1 cellular context compared by ENCODE assay signal in the genomic region with DNA sequence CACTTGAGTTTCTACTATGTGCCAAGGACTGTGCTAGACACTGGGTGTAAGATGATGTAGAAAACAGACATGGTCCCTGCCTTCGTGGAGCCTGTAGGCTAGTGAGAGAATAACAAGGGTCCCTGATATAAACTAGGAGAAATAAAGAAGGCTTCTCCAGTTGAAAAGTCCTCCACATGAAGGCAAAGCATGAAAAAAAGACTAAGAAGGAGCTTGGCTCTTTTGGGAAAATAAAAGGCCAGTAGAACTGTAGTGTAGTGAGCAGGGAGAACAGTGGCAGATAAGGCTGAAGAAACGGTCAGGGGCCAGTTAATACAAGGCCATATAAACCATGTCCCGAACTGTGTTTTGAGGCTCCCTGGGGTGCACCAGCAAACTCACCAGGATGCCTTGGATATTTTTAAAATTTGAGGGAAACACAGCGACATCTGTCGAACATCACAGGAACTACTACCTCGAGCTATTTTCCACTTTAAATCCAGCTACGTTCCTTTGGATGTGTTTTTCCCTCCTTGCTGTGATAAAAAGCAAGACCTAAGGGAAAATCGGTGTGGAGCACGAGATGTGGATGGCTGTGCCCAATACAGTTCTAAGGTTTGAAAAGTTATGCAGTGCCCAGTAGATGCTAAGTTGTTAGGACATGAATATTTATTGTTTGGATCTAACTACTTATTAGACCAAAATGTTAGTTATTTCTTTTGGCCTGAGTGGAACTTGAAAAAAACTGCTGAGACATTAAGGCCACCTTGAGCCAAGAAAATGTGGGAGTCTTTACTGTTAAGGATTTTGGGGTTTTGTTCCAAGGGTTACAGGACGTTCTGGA.
A peak's percentile ranks its signal among the peaks of the same experiment; 100 is the strongest.
TF ChIP-seq lines count a peak whose summit lies in the region.

No MANE protein-coding gene starts in this region.

TF ChIP-seq in HEK293, 187 proteins besides CTCF, POLR2A, EP300 and RAD21 (continues in another document):
- TF ChIP-seq, protein P1, sequence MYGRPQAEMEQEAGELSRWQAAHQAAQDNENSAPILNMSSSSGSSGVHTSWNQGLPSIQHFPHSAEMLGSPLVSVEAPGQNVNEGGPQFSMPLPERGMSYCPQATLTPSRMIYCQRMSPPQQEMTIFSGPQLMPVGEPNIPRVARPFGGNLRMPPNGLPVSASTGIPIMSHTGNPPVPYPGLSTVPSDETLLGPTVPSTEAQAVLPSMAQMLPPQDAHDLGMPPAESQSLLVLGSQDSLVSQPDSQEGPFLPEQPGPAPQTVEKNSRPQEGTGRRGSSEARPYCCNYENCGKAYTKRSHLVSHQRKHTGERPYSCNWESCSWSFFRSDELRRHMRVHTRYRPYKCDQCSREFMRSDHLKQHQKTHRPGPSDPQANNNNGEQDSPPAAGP (tag by site-specific recombination; IDR thresholded peaks at IDR 0.05) = no peak
- TF ChIP-seq ZNF792 (tag by site-specific recombination; IDR thresholded peaks at IDR 0.05) = no peak
- no peak for TF ChIP-seq ZNF19 (tag by site-specific recombination; IDR thresholded peaks at IDR 0.05; ENCODE audit: low read depth)
- TF ChIP-seq, protein P2, sequence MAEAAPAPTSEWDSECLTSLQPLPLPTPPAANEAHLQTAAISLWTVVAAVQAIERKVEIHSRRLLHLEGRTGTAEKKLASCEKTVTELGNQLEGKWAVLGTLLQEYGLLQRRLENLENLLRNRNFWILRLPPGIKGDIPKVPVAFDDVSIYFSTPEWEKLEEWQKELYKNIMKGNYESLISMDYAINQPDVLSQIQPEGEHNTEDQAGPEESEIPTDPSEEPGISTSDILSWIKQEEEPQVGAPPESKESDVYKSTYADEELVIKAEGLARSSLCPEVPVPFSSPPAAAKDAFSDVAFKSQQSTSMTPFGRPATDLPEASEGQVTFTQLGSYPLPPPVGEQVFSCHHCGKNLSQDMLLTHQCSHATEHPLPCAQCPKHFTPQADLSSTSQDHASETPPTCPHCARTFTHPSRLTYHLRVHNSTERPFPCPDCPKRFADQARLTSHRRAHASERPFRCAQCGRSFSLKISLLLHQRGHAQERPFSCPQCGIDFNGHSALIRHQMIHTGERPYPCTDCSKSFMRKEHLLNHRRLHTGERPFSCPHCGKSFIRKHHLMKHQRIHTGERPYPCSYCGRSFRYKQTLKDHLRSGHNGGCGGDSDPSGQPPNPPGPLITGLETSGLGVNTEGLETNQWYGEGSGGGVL (tag by site-specific recombination; IDR thresholded peaks at IDR 0.05) = no peak
- TF ChIP-seq, protein P3, sequence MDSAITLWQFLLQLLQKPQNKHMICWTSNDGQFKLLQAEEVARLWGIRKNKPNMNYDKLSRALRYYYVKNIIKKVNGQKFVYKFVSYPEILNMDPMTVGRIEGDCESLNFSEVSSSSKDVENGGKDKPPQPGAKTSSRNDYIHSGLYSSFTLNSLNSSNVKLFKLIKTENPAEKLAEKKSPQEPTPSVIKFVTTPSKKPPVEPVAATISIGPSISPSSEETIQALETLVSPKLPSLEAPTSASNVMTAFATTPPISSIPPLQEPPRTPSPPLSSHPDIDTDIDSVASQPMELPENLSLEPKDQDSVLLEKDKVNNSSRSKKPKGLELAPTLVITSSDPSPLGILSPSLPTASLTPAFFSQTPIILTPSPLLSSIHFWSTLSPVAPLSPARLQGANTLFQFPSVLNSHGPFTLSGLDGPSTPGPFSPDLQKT (IDR thresholded peaks at IDR 0.05; ENCODE audit: borderline replicate concordance, low read depth, low read length) = no peak
- TF ChIP-seq ZNF394 (tag by site-specific recombination; IDR thresholded peaks at IDR 0.05; ENCODE audit: borderline replicate concordance) = no peak
- no peak for TF ChIP-seq SP3 (tag by site-specific recombination; IDR thresholded peaks at IDR 0.05)
- TF ChIP-seq, protein P4, sequence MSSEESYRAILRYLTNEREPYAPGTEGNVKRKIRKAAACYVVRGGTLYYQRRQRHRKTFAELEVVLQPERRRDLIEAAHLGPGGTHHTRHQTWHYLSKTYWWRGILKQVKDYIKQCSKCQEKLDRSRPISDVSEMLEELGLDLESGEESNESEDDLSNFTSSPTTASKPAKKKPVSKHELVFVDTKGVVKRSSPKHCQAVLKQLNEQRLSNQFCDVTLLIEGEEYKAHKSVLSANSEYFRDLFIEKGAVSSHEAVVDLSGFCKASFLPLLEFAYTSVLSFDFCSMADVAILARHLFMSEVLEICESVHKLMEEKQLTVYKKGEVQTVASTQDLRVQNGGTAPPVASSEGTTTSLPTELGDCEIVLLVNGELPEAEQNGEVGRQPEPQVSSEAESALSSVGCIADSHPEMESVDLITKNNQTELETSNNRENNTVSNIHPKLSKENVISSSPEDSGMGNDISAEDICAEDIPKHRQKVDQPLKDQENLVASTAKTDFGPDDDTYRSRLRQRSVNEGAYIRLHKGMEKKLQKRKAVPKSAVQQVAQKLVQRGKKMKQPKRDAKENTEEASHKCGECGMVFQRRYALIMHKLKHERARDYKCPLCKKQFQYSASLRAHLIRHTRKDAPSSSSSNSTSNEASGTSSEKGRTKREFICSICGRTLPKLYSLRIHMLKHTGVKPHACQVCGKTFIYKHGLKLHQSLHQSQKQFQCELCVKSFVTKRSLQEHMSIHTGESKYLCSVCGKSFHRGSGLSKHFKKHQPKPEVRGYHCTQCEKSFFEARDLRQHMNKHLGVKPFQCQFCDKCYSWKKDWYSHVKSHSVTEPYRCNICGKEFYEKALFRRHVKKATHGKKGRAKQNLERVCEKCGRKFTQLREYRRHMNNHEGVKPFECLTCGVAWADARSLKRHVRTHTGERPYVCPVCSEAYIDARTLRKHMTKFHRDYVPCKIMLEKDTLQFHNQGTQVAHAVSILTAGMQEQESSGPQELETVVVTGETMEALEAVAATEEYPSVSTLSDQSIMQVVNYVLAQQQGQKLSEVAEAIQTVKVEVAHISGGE (tag by site-specific recombination; conservative IDR thresholded peaks at IDR 0.05; ENCODE audit: low read depth) = no peak
- TF ChIP-seq ZFP3 (tag by site-specific recombination; IDR thresholded peaks at IDR 0.05; ENCODE audit: low read depth) = no peak
- TF ChIP-seq ZNF112 (tag by site-specific recombination; IDR thresholded peaks at IDR 0.05) = no peak
- peak; percentile 78 for TF ChIP-seq ZIC2 (tag by site-specific recombination; IDR thresholded peaks at IDR 0.05)
- TF ChIP-seq, protein P5, sequence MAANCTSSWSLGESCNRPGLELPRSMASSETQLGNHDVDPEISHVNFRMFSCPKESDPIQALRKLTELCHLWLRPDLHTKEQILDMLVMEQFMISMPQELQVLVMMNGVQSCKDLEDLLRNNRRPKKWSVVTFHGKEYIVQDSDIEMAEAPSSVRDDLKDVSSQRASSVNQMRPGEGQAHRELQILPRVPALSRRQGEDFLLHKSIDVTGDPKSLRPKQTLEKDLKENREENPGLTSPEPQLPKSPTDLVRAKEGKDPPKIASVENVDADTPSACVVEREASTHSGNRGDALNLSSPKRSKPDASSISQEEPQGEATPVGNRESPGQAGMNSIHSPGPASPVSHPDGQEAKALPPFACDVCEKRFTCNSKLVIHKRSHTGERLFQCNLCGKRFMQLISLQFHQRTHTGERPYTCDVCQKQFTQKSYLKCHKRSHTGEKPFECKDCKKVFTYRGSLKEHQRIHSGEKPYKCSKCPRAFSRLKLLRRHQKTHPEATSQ (tag by site-specific recombination; IDR thresholded peaks at IDR 0.05) = no peak
- TF ChIP-seq ZBTB21 (tag by site-specific recombination; IDR thresholded peaks at IDR 0.05) = no peak
- TF ChIP-seq ZBTB48 (tag by site-specific recombination; IDR thresholded peaks at IDR 0.05) = peak; percentile 73; the same call in 1 of the 2 replicates
- TF ChIP-seq, protein P6, sequence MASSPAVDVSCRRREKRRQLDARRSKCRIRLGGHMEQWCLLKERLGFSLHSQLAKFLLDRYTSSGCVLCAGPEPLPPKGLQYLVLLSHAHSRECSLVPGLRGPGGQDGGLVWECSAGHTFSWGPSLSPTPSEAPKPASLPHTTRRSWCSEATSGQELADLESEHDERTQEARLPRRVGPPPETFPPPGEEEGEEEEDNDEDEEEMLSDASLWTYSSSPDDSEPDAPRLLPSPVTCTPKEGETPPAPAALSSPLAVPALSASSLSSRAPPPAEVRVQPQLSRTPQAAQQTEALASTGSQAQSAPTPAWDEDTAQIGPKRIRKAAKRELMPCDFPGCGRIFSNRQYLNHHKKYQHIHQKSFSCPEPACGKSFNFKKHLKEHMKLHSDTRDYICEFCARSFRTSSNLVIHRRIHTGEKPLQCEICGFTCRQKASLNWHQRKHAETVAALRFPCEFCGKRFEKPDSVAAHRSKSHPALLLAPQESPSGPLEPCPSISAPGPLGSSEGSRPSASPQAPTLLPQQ (tag by site-specific recombination; IDR thresholded peaks at IDR 0.05) = 0 out of 2 replicates have a peak, but pooled peaks have one; percentile 40
- TF ChIP-seq, protein P7, sequence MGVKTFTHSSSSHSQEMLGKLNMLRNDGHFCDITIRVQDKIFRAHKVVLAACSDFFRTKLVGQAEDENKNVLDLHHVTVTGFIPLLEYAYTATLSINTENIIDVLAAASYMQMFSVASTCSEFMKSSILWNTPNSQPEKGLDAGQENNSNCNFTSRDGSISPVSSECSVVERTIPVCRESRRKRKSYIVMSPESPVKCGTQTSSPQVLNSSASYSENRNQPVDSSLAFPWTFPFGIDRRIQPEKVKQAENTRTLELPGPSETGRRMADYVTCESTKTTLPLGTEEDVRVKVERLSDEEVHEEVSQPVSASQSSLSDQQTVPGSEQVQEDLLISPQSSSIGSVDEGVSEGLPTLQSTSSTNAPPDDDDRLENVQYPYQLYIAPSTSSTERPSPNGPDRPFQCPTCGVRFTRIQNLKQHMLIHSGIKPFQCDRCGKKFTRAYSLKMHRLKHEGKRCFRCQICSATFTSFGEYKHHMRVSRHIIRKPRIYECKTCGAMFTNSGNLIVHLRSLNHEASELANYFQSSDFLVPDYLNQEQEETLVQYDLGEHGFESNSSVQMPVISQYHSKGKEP (tag by site-specific recombination; IDR thresholded peaks at IDR 0.05) = no peak
- peak; percentile 94 for TF ChIP-seq ZNF423 (tag by site-specific recombination; IDR thresholded peaks at IDR 0.05)
- no peak for TF ChIP-seq ZNF660 (tag by site-specific recombination; IDR thresholded peaks at IDR 0.05)
- TF ChIP-seq ZNF555 (tag by site-specific recombination; conservative IDR thresholded peaks at IDR 0.05) = no peak
- TF ChIP-seq ZNF843 (tag by site-specific recombination; IDR thresholded peaks at IDR 0.05) = no peak
- TF ChIP-seq ZNF138 (tag by site-specific recombination; IDR thresholded peaks at IDR 0.05; ENCODE audit: borderline replicate concordance) = no peak
- TF ChIP-seq, protein P8, sequence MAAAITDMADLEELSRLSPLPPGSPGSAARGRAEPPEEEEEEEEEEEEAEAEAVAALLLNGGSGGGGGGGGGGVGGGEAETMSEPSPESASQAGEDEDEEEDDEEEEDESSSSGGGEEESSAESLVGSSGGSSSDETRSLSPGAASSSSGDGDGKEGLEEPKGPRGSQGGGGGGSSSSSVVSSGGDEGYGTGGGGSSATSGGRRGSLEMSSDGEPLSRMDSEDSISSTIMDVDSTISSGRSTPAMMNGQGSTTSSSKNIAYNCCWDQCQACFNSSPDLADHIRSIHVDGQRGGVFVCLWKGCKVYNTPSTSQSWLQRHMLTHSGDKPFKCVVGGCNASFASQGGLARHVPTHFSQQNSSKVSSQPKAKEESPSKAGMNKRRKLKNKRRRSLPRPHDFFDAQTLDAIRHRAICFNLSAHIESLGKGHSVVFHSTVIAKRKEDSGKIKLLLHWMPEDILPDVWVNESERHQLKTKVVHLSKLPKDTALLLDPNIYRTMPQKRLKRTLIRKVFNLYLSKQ (tag by site-specific recombination; IDR thresholded peaks at IDR 0.05; ENCODE audit: borderline replicate concordance) = no peak
- no peak for TF ChIP-seq ZNF677 (tag by site-specific recombination; IDR thresholded peaks at IDR 0.05)
- no peak for TF ChIP-seq ZNF529 (tag by site-specific recombination; IDR thresholded peaks at IDR 0.05; ENCODE audit: insufficient replicate concordance)
- peak; percentile 64; the same call in 1 of the 2 replicates for TF ChIP-seq IKZF3 (tag by site-specific recombination; IDR thresholded peaks at IDR 0.05)
- TF ChIP-seq FEZF1 (tag by site-specific recombination; IDR thresholded peaks at IDR 0.05) = 0 out of 2 replicates have a peak, but pooled peaks have one; percentile 17
- no peak for TF ChIP-seq WT1 (tag by site-specific recombination; IDR thresholded peaks at IDR 0.05)
- TF ChIP-seq OSR2 (tag by site-specific recombination; IDR thresholded peaks at IDR 0.05) = no peak
- no peak for TF ChIP-seq ZXDB (tag by site-specific recombination; IDR thresholded peaks at IDR 0.05)
- no peak for TF ChIP-seq ZNF426 (tag by site-specific recombination; IDR thresholded peaks at IDR 0.05)
- TF ChIP-seq SETDB1 (IDR thresholded peaks at IDR 0.05; ENCODE audit: insufficient read length, low read length) = no peak
- no peak for TF ChIP-seq ZNF624 (tag by site-specific recombination; IDR thresholded peaks at IDR 0.05)
- TF ChIP-seq ZNF654 (tag by site-specific recombination; IDR thresholded peaks at IDR 0.05; ENCODE audit: low read depth) = peak; percentile 45
- TF ChIP-seq, protein P9, sequence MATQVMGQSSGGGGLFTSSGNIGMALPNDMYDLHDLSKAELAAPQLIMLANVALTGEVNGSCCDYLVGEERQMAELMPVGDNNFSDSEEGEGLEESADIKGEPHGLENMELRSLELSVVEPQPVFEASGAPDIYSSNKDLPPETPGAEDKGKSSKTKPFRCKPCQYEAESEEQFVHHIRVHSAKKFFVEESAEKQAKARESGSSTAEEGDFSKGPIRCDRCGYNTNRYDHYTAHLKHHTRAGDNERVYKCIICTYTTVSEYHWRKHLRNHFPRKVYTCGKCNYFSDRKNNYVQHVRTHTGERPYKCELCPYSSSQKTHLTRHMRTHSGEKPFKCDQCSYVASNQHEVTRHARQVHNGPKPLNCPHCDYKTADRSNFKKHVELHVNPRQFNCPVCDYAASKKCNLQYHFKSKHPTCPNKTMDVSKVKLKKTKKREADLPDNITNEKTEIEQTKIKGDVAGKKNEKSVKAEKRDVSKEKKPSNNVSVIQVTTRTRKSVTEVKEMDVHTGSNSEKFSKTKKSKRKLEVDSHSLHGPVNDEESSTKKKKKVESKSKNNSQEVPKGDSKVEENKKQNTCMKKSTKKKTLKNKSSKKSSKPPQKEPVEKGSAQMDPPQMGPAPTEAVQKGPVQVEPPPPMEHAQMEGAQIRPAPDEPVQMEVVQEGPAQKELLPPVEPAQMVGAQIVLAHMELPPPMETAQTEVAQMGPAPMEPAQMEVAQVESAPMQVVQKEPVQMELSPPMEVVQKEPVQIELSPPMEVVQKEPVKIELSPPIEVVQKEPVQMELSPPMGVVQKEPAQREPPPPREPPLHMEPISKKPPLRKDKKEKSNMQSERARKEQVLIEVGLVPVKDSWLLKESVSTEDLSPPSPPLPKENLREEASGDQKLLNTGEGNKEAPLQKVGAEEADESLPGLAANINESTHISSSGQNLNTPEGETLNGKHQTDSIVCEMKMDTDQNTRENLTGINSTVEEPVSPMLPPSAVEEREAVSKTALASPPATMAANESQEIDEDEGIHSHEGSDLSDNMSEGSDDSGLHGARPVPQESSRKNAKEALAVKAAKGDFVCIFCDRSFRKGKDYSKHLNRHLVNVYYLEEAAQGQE (tag by site-specific recombination; IDR thresholded peaks at IDR 0.05) = no peak
- no peak for TF ChIP-seq ZNF341 (tag by site-specific recombination; IDR thresholded peaks at IDR 0.05; ENCODE audit: low read depth)
- no peak for TF ChIP-seq EGR2 (tag by site-specific recombination; IDR thresholded peaks at IDR 0.05; ENCODE audit: low read depth)
- TF ChIP-seq TRIM28 (IDR thresholded peaks at IDR 0.05; ENCODE audit: borderline replicate concordance, low read length) = 0 out of 2 replicates have a peak, but pooled peaks have one; percentile 47
- TF ChIP-seq ZNF223 (tag by site-specific recombination; IDR thresholded peaks at IDR 0.05) = no peak
- TF ChIP-seq ZNF292 (tag by site-specific recombination; IDR thresholded peaks at IDR 0.05; ENCODE audit: borderline replicate concordance, low read depth) = no peak
